37 cellular contexts compared by ENCODE assay signal in genomic region chr7:86943447-86943846, GRCh38.
"Had no signal": no experiment of that assay in that cellular context is flagged by ENCODE, and none has a peak within 500 bp of the region (broad histone marks: within the 10 kb centered on the region; RNA-seq: fewer than 3 reads in every experiment).

No MANE protein-coding gene starts in this region.

- H3K27ac ChIP-seq: adrenal gland, body of pancreas, brain microvascular endothelial cell, breast epithelium, VCaP had no signal

- H3K36me3 ChIP-seq: adrenal gland, brain microvascular endothelial cell, breast epithelium had no signal

- H3K4me1 ChIP-seq: adrenal gland, body of pancreas, breast epithelium had no signal

- DNase-seq: activated B cell treated with CpG ODN at 0.5 μM for 24 hours; activated CD4-positive, alpha-beta memory T cell treated with anti-CD3 and anti-CD28 coated beads for 36 hours; activated CD4-positive, alpha-beta T cell treated with anti-CD3 and anti-CD28 coated beads for 4 hours; activated CD4-positive, alpha-beta T cell treated with anti-CD3 and anti-CD28 coated beads, Interleukin-2, amount 10 ng/mL, durations not matched to agents 24 days and 14 days; activated CD4-positive, alpha-beta T cell treated with anti-CD3 and anti-CD28 coated beads, Interleukin-2, amount 50 U/mL, for 1 hour; activated CD4-positive, alpha-beta T cell treated with anti-CD3 and anti-CD28 coated beads, Interleukin-2, amount 50 U/mL, for 4 hours; activated CD4-positive, CD25-positive, alpha-beta regulatory T cell treated with anti-CD3 and anti-CD28 coated beads, Interleukin-2, amount 50 U/mL, for 72 hours; activated CD8-positive, alpha-beta memory T cell treated with anti-CD3 and anti-CD28 coated beads for 24 hours; activated CD8-positive, alpha-beta memory T cell treated with anti-CD3 and anti-CD28 coated beads, Interleukin-2, amount 10 ng/mL, durations not matched to agents 7 days and 5 days; activated CD8-positive, alpha-beta memory T cell treated with anti-CD3 and anti-CD28 coated beads, Interleukin-2, amount 50 U/mL, for 48 hours; activated CD8-positive, alpha-beta T cell treated with anti-CD3 and anti-CD28 coated beads, Interleukin-2, amount 10 ng/mL, durations not matched to agents 7 days and 5 days; activated effector memory CD4-positive, alpha-beta T cell treated with Interleukin-2 at 50 U/mL for 16 hours; activated gamma-delta T cell; activated naive CD4-positive, alpha-beta T cell; activated naive CD4-positive, alpha-beta T cell treated with anti-CD3 and anti-CD28 coated beads for 36 hours; activated naive CD4-positive, alpha-beta T cell treated with anti-CD3 and anti-CD28 coated beads, Interleukin-2, amount 50 U/mL, for 16 hours; activated naive CD8-positive, alpha-beta T cell treated with anti-CD3 and anti-CD28 coated beads for 36 hours; activated T-cell treated with anti-CD3 and anti-CD28 coated beads, Interleukin-2, amount 50 U/mL, for 24 hours; activated T-cell treated with anti-CD3 and anti-CD28 coated beads, Interleukin-2, amount 50 U/mL, for 48 hours; adrenal gland; amniotic stem cell; aorta; body of pancreas; brain microvascular endothelial cell; caudate nucleus; cerebellar nuclear complex; SW 1271; T-helper 1 cell; T-helper 2 cell; T-helper 9 cell had no signal

- H3K4me1 Mint-ChIP-seq: activated CD4-positive, alpha-beta T cell treated with anti-CD3 and anti-CD28 coated beads, Interleukin-2, amount 10 ng/mL, durations not matched to agents 24 days and 14 days; activated CD8-positive, alpha-beta memory T cell treated with anti-CD3 and anti-CD28 coated beads, Interleukin-2, amount 10 ng/mL, durations not matched to agents 7 days and 5 days; activated naive CD8-positive, alpha-beta T cell treated with anti-CD3 and anti-CD28 coated beads for 36 hours; central memory CD8-positive, alpha-beta T cell had no signal

- ATAC-seq: activated CD8-positive, alpha-beta memory T cell treated with anti-CD3 and anti-CD28 coated beads, Interleukin-2, amount 10 ng/mL, durations not matched to agents 7 days and 5 days; activated CD8-positive, alpha-beta T cell treated with anti-CD3 and anti-CD28 coated beads, Interleukin-2, amount 10 ng/mL, durations not matched to agents 7 days and 5 days; activated naive CD4-positive, alpha-beta T cell treated with anti-CD3 and anti-CD28 coated beads, Interleukin-2, amount 50 U/mL, for 72 hours; body of pancreas had no signal

- H3K4me3 Mint-ChIP-seq: activated B cell treated with CpG ODN at 0.5 μM for 24 hours; activated CD4-positive, alpha-beta memory T cell treated with anti-CD3 and anti-CD28 coated beads for 36 hours; activated CD4-positive, alpha-beta T cell treated with anti-CD3 and anti-CD28 coated beads, Interleukin-2, amount 10 ng/mL, durations not matched to agents 24 days and 14 days; activated CD8-positive, alpha-beta memory T cell treated with anti-CD3 and anti-CD28 coated beads, Interleukin-2, amount 10 ng/mL, durations not matched to agents 7 days and 5 days; activated CD8-positive, alpha-beta T cell treated with anti-CD3 and anti-CD28 coated beads, Interleukin-2, amount 10 ng/mL, durations not matched to agents 7 days and 5 days; activated naive CD4-positive, alpha-beta T cell treated with anti-CD3 and anti-CD28 coated beads for 36 hours; activated naive CD8-positive, alpha-beta T cell treated with anti-CD3 and anti-CD28 coated beads for 36 hours; activated T-cell treated with anti-CD3 and anti-CD28 coated beads, Interleukin-2, amount 50 U/mL, for 24 hours; central memory CD8-positive, alpha-beta T cell; T-helper 1 cell treated with Interleukin-12 subunit alpha and Interleukin-12 subunit beta and Interleukin-4 antibody, amounts not matched to agents 30 μg/mL and 1 μg/mL, for 36 hours; T-helper 2 cell treated with Interferon-gamma antibody and Interleukin-4, amounts not matched to agents 5 μg/mL and 100 μg/mL, for 36 hours had no signal

- H3K9me3 ChIP-seq: adrenal gland, body of pancreas, breast epithelium had no signal

- H3K4me3 ChIP-seq: adrenal gland, body of pancreas, breast epithelium had no signal

- H3K27ac Mint-ChIP-seq: activated B cell treated with CpG ODN at 0.5 μM for 24 hours; activated CD4-positive, alpha-beta memory T cell treated with anti-CD3 and anti-CD28 coated beads for 36 hours; activated CD4-positive, alpha-beta T cell treated with anti-CD3 and anti-CD28 coated beads, Interleukin-2, amount 10 ng/mL, durations not matched to agents 24 days and 14 days; activated CD8-positive, alpha-beta memory T cell treated with anti-CD3 and anti-CD28 coated beads, Interleukin-2, amount 10 ng/mL, durations not matched to agents 7 days and 5 days; activated CD8-positive, alpha-beta T cell treated with anti-CD3 and anti-CD28 coated beads, Interleukin-2, amount 10 ng/mL, durations not matched to agents 7 days and 5 days; activated naive CD4-positive, alpha-beta T cell treated with anti-CD3 and anti-CD28 coated beads for 36 hours; activated naive CD4-positive, alpha-beta T cell treated with anti-CD3 and anti-CD28 coated beads, Interleukin-2, amount 50 U/mL, for 72 hours; activated naive CD8-positive, alpha-beta T cell treated with anti-CD3 and anti-CD28 coated beads for 36 hours; activated T-cell treated with anti-CD3 and anti-CD28 coated beads, Interleukin-2, amount 50 U/mL, for 24 hours; activated T-helper 2 cell treated with anti-CD3 and anti-CD28 coated beads, Interferon-gamma antibody, Interleukin-2, Interleukin-4, amounts not matched to agents 10 μg/mL and 5 μg/mL and 100 μg/mL, durations not matched to agents 14 hours and 24 hours and 36 hours; T-helper 1 cell treated with Interleukin-12 subunit alpha and Interleukin-12 subunit beta and Interleukin-4 antibody, amounts not matched to agents 30 μg/mL and 1 μg/mL, for 36 hours; T-helper 2 cell treated with Interferon-gamma antibody and Interleukin-4, amounts not matched to agents 5 μg/mL and 100 μg/mL, for 36 hours had no signal

- H3K27me3 Mint-ChIP-seq: activated B cell treated with CpG ODN at 0.5 μM for 24 hours; activated CD4-positive, alpha-beta memory T cell treated with anti-CD3 and anti-CD28 coated beads for 36 hours had no signal

- H3K36me3 Mint-ChIP-seq: activated CD4-positive, alpha-beta memory T cell treated with anti-CD3 and anti-CD28 coated beads for 36 hours; activated CD8-positive, alpha-beta memory T cell treated with anti-CD3 and anti-CD28 coated beads, Interleukin-2, amount 10 ng/mL, durations not matched to agents 7 days and 5 days; activated naive CD4-positive, alpha-beta T cell treated with anti-CD3 and anti-CD28 coated beads, Interleukin-2, amount 50 U/mL, for 72 hours; activated naive CD8-positive, alpha-beta T cell treated with anti-CD3 and anti-CD28 coated beads for 36 hours had no signal

- H3K27me3 ChIP-seq: adrenal gland, body of pancreas, brain microvascular endothelial cell, breast epithelium had no signal

- H3K9me3 Mint-ChIP-seq: activated B cell treated with CpG ODN at 0.5 μM for 24 hours; activated CD4-positive, alpha-beta memory T cell treated with anti-CD3 and anti-CD28 coated beads for 36 hours; activated CD4-positive, alpha-beta T cell treated with anti-CD3 and anti-CD28 coated beads, Interleukin-2, amount 10 ng/mL, durations not matched to agents 24 days and 14 days; activated naive CD4-positive, alpha-beta T cell treated with anti-CD3 and anti-CD28 coated beads for 36 hours; activated naive CD4-positive, alpha-beta T cell treated with anti-CD3 and anti-CD28 coated beads, Interleukin-2, amount 50 U/mL, for 72 hours; activated naive CD8-positive, alpha-beta T cell treated with anti-CD3 and anti-CD28 coated beads for 36 hours; activated T-cell treated with anti-CD3 and anti-CD28 coated beads, Interleukin-2, amount 50 U/mL, for 24 hours; activated T-helper 2 cell treated with anti-CD3 and anti-CD28 coated beads, Interferon-gamma antibody, Interleukin-2, Interleukin-4, amounts not matched to agents 10 μg/mL and 5 μg/mL and 100 μg/mL, durations not matched to agents 14 hours and 24 hours and 36 hours; central memory CD8-positive, alpha-beta T cell; T-helper 1 cell treated with Interleukin-12 subunit alpha and Interleukin-12 subunit beta and Interleukin-4 antibody, amounts not matched to agents 30 μg/mL and 1 μg/mL, for 36 hours; T-helper 2 cell treated with Interferon-gamma antibody and Interleukin-4, amounts not matched to agents 5 μg/mL and 100 μg/mL, for 36 hours had no signal
